ENCODE assay signal across 34 cellular contexts in genomic region chr15:81792646-81793045, GRCh38.
"Had no signal": no experiment of that assay in that cellular context is flagged by ENCODE, and none has a peak within 500 bp of the region (broad histone marks: within the 10 kb centered on the region; RNA-seq: fewer than 3 reads in every experiment).

No MANE protein-coding gene starts in this region.

- H3K4me1 Mint-ChIP-seq: activated B cell treated with CpG ODN at 0.5 μM for 24 hours; activated CD8-positive, alpha-beta memory T cell treated with anti-CD3 and anti-CD28 coated beads, Interleukin-2, amount 10 ng/mL, durations not matched to agents 7 days and 5 days; activated naive CD4-positive, alpha-beta T cell treated with anti-CD3 and anti-CD28 coated beads, Interleukin-2, amount 10 ng/mL, durations not matched to agents 7 days and 5 days; activated naive CD8-positive, alpha-beta T cell treated with anti-CD3 and anti-CD28 coated beads, Interleukin-2, amount 50 U/mL, for 24 hours; T-cell had no signal

- H3K4me3 Mint-ChIP-seq: activated B cell treated with CpG ODN at 0.5 μM for 24 hours; activated CD4-positive, alpha-beta memory T cell treated with anti-CD3 and anti-CD28 coated beads for 36 hours; activated CD8-positive, alpha-beta memory T cell treated with anti-CD3 and anti-CD28 coated beads, Interleukin-2, amount 10 ng/mL, durations not matched to agents 7 days and 5 days; activated naive CD4-positive, alpha-beta T cell treated with anti-CD3 and anti-CD28 coated beads, Interleukin-2, amount 10 ng/mL, durations not matched to agents 7 days and 5 days; activated naive CD8-positive, alpha-beta T cell; activated naive CD8-positive, alpha-beta T cell treated with anti-CD3 and anti-CD28 coated beads, Interleukin-2, amount 50 U/mL, for 24 hours; brain; T-cell had no signal

- H3K27ac Mint-ChIP-seq: activated B cell treated with CpG ODN at 0.5 μM for 24 hours; activated CD4-positive, alpha-beta memory T cell treated with anti-CD3 and anti-CD28 coated beads for 36 hours; activated CD8-positive, alpha-beta memory T cell treated with anti-CD3 and anti-CD28 coated beads, Interleukin-2, amount 10 ng/mL, durations not matched to agents 7 days and 5 days; activated naive CD4-positive, alpha-beta T cell treated with anti-CD3 and anti-CD28 coated beads, Interleukin-2, amount 10 ng/mL, durations not matched to agents 7 days and 5 days; activated naive CD8-positive, alpha-beta T cell; activated naive CD8-positive, alpha-beta T cell treated with anti-CD3 and anti-CD28 coated beads, Interleukin-2, amount 50 U/mL, for 24 hours; brain; T-cell had no signal

- H3K36me3 Mint-ChIP-seq: activated CD4-positive, alpha-beta memory T cell treated with anti-CD3 and anti-CD28 coated beads for 36 hours; activated CD8-positive, alpha-beta memory T cell treated with anti-CD3 and anti-CD28 coated beads, Interleukin-2, amount 10 ng/mL, durations not matched to agents 7 days and 5 days; activated naive CD4-positive, alpha-beta T cell treated with anti-CD3 and anti-CD28 coated beads, Interleukin-2, amount 10 ng/mL, durations not matched to agents 7 days and 5 days; activated naive CD8-positive, alpha-beta T cell; T-cell had no signal

- H3K9me3 Mint-ChIP-seq: activated B cell treated with CpG ODN at 0.5 μM for 24 hours; activated CD4-positive, alpha-beta memory T cell treated with anti-CD3 and anti-CD28 coated beads for 36 hours; activated naive CD4-positive, alpha-beta T cell treated with anti-CD3 and anti-CD28 coated beads, Interleukin-2, amount 10 ng/mL, durations not matched to agents 7 days and 5 days; activated naive CD8-positive, alpha-beta T cell treated with anti-CD3 and anti-CD28 coated beads, Interleukin-2, amount 50 U/mL, for 24 hours; T-cell had no signal

- DNase-seq: activated B cell treated with CpG ODN at 0.5 μM for 24 hours; activated CD4-positive, alpha-beta memory T cell treated with anti-CD3 and anti-CD28 coated beads for 36 hours; activated CD4-positive, alpha-beta T cell treated with anti-CD3 and anti-CD28 coated beads for 4 hours; activated CD4-positive, alpha-beta T cell treated with anti-CD3 and anti-CD28 coated beads, Interleukin-2, amount 50 U/mL, for 1 hour; activated CD4-positive, CD25-positive, alpha-beta regulatory T cell treated with anti-CD3 and anti-CD28 coated beads, Interleukin-2, amount 50 U/mL, for 72 hours; activated CD8-positive, alpha-beta memory T cell treated with anti-CD3 and anti-CD28 coated beads for 24 hours; activated CD8-positive, alpha-beta memory T cell treated with anti-CD3 and anti-CD28 coated beads, Interleukin-2, amount 10 ng/mL, durations not matched to agents 7 days and 5 days; activated CD8-positive, alpha-beta memory T cell treated with anti-CD3 and anti-CD28 coated beads, Interleukin-2, amount 50 U/mL, for 48 hours; activated effector memory CD4-positive, alpha-beta T cell treated with Interleukin-2 at 50 U/mL for 16 hours; activated naive CD4-positive, alpha-beta T cell treated with anti-CD3 and anti-CD28 coated beads, Interleukin-2, amount 10 ng/mL, durations not matched to agents 7 days and 5 days; activated naive CD8-positive, alpha-beta T cell treated with anti-CD3 and anti-CD28 coated beads, Interleukin-2, amount 50 U/mL, for 24 hours; activated T-cell treated with anti-CD3 and anti-CD28 coated beads, Interleukin-2, amount 50 U/mL, for 48 hours; anterior cingulate cortex; caudate nucleus; cerebellar nuclear complex; Karpas-422; NCI-H1105; NCI-H1417 treated with DMSO at 0.1 percent for 48 hours; NCI-H187 treated with DMSO at 0.1 percent for 48 hours; NCI-H2081; NCI-H2171 treated with DMSO at 0.1 percent for 48 hours; NCI-H2227 treated with DMSO at 0.1 percent for 48 hours; NCI-H446; NCI-H510A treated with DMSO at 0.1 percent for 48 hours; NCI-H526 treated with DMSO at 0.1 percent for 48 hours; SHP77; T-cell; T-helper 2 cell; T-helper 9 cell had no signal

- ATAC-seq: activated CD8-positive, alpha-beta memory T cell treated with anti-CD3 and anti-CD28 coated beads, Interleukin-2, amount 10 ng/mL, durations not matched to agents 7 days and 5 days; activated naive CD8-positive, alpha-beta T cell treated with anti-CD3 and anti-CD28 coated beads, Interleukin-2, amount 50 U/mL, for 24 hours; Panc1; SK-N-SH treated with all-trans-retinoic acid at 6 μM for 48 hours; T-cell had no signal

- H3K27ac ChIP-seq: VCaP had no signal

- H3K27me3 Mint-ChIP-seq: activated B cell treated with CpG ODN at 0.5 μM for 24 hours; activated CD8-positive, alpha-beta memory T cell treated with anti-CD3 and anti-CD28 coated beads, Interleukin-2, amount 10 ng/mL, durations not matched to agents 7 days and 5 days; activated naive CD4-positive, alpha-beta T cell treated with anti-CD3 and anti-CD28 coated beads, Interleukin-2, amount 10 ng/mL, durations not matched to agents 7 days and 5 days; activated naive CD8-positive, alpha-beta T cell treated with anti-CD3 and anti-CD28 coated beads, Interleukin-2, amount 50 U/mL, for 24 hours; brain had no signal
